ENCODE assay signal across 22 cellular contexts in genomic region chr20:47679462-47679861, GRCh38.
"Had no signal": no experiment of that assay in that cellular context is flagged by ENCODE, and none has a peak within 500 bp of the region (broad histone marks: within the 10 kb centered on the region; RNA-seq: fewer than 3 reads in every experiment).

No MANE protein-coding gene starts in this region.

- ATAC-seq: gastroesophageal sphincter; left cardiac atrium; left ventricle myocardium superior; naive thymus-derived CD4-positive, alpha-beta T cell had no signal

- H3K36me3 ChIP-seq: right atrium auricular region, thoracic aorta, transverse colon had no signal

- H3K27me3 ChIP-seq: esophagus squamous epithelium, gastroesophageal sphincter, right atrium auricular region, sigmoid colon, stomach, transverse colon had no signal

- H3K36me3 Mint-ChIP-seq: immature natural killer cell; naive thymus-derived CD4-positive, alpha-beta T cell had no signal

- H3K9me3 ChIP-seq: esophagus squamous epithelium, gastroesophageal sphincter, right atrium auricular region, sigmoid colon, stomach, thoracic aorta, transverse colon had no signal

- H3K27ac ChIP-seq: esophagus squamous epithelium, gastroesophageal sphincter, right atrium auricular region, sigmoid colon, skin epidermis, stomach, thoracic aorta, transverse colon had no signal

- H3K9me3 Mint-ChIP-seq: immature natural killer cell, nephron progenitor cell had no signal

- H3K4me1 Mint-ChIP-seq: nephron progenitor cell had no signal

- H3K4me3 Mint-ChIP-seq: immature natural killer cell; naive thymus-derived CD4-positive, alpha-beta T cell; nephron progenitor cell had no signal

- H3K27ac Mint-ChIP-seq: immature natural killer cell; naive thymus-derived CD4-positive, alpha-beta T cell; nephron progenitor cell had no signal

- H3K4me3 ChIP-seq: esophagus squamous epithelium, gastroesophageal sphincter, lung, right atrium auricular region, sigmoid colon, skin epidermis, stomach, thoracic aorta, transverse colon had no signal

- DNase-seq: dermis blood vessel endothelial cell; esophagus squamous epithelium; foreskin fibroblast; glutamatergic neuron; immature natural killer cell; left cardiac atrium; left ventricle myocardium superior; mesendoderm; naive thymus-derived CD4-positive, alpha-beta T cell; nephron progenitor cell; sigmoid colon; stimulated activated CD4-positive, alpha-beta T cell treated with anti-CD3 and anti-CD28 coated beads, Interleukin-2, amount 100 ng/mL, for 24 hours; stimulated activated CD4-positive, alpha-beta T cell treated with anti-CD3 and anti-CD28 coated beads, Interleukin-4, amount 100 ng/mL, for 4 hours; stimulated activated naive CD4-positive, alpha-beta T cell; stomach; substantia nigra; transverse colon had no signal
